ENCODE assay signal across 9 cellular contexts in genomic region chr7:148286150-148286549, GRCh38.
A peak's percentile ranks its signal among the peaks of the same experiment; 100 is the strongest.
DNase-seq lines count a peak whose midpoint lies in the region; ATAC-seq and TF ChIP-seq lines count a peak whose summit lies in the region.
"Had no signal": no experiment of that assay in that cellular context is flagged by ENCODE, and none has a peak within 500 bp of the region (broad histone marks: within the 10 kb centered on the region; RNA-seq: fewer than 3 reads in every experiment).

No MANE protein-coding gene starts in this region.

- H3K9me3 ChIP-seq in cardiac muscle cell (ENCODE audit: low read depth) (no peaks in the 10 kb centered on the region), OCI-LY3 (ENCODE audit: insufficient read depth, low read length) (peaks cover 4% of the 10 kb centered on the region; the same call in 1 of the 2 replicates), upper lobe of right lung (no peaks in the 10 kb centered on the region)
- H3K9me3 ChIP-seq in CD8-positive, alpha-beta T cell (ENCODE audit: low read length) = no peaks in the 10 kb centered on the region

- H3K79me2 ChIP-seq in OCI-LY3 (ENCODE audit: low read length) = no peaks in the 10 kb centered on the region

- no peak overlapping the region for H2AFZ ChIP-seq in OCI-LY3 (ENCODE audit: low read depth, low read length)

- peak; percentile 38 for TF ChIP-seq CTCF in cardiac muscle cell (IDR thresholded peaks at IDR 0.05; ENCODE audit: low read depth, low read length)
- peak; percentile 67 for TF ChIP-seq CTCF in OCI-LY3 (IDR thresholded peaks at IDR 0.05; ENCODE audit: low read depth, low read length)
- TF ChIP-seq CTCF in fibroblast of the aortic adventitia (IDR thresholded peaks at IDR 0.05; ENCODE audit: insufficient read depth, low read length) = peak; percentile 13
- peak; percentile 36 for TF ChIP-seq CTCF in upper lobe of right lung (IDR thresholded peaks at IDR 0.05)
- no peak for TF ChIP-seq CTCF in CD8-positive, alpha-beta T cell (IDR thresholded peaks at IDR 0.05)

- no peak overlapping the region for H3K9ac ChIP-seq in OCI-LY3 (ENCODE audit: low read length)

- ATAC-seq in Right ventricle myocardium superior (ENCODE audit: poor library complexity) = no peak
- no peak for ATAC-seq in upper lobe of right lung
- ATAC-seq in CD8-positive, alpha-beta T cell = no peak

- no peaks in the 10 kb centered on the region for H3K36me3 Mint-ChIP-seq in CD8-positive, alpha-beta T cell
- no peaks in the 10 kb centered on the region for H3K36me3 Mint-ChIP-seq in activated naive CD8-positive, alpha-beta T cell treated with anti-CD3 and anti-CD28 coated beads for 36 hours

- no peak overlapping the region for H3K4me3 Mint-ChIP-seq in CD8-positive, alpha-beta T cell
- no peak overlapping the region for H3K4me3 Mint-ChIP-seq in activated naive CD8-positive, alpha-beta T cell treated with anti-CD3 and anti-CD28 coated beads for 36 hours

- DNase-seq in cardiac muscle cell (ENCODE audit: low read depth in 1 of 2, low spot score in 1 of 2) (peak; percentile 10 to 52), Right ventricle myocardium superior (no peak), fibroblast of the aortic adventitia (ENCODE audit: low read depth) (no peak), upper lobe of right lung (no peak), cerebellar cortex (ENCODE audit: low spot score) (no peak)
- no peak for DNase-seq in CD8-positive, alpha-beta T cell
- DNase-seq in activated naive CD8-positive, alpha-beta T cell treated with anti-CD3 and anti-CD28 coated beads for 36 hours = no peak
- DNase-seq: activated effector memory CD4-positive, alpha-beta T cell treated with anti-CD3 and anti-CD28 coated beads, Interleukin-2, amount 50 U/mL, for 16 hours had no signal

- H3K27me3 Mint-ChIP-seq in CD8-positive, alpha-beta T cell (ENCODE audit: low read depth) = peaks cover 11% of the 10 kb centered on the region
- peaks cover 7% of the 10 kb centered on the region for H3K27me3 Mint-ChIP-seq in activated naive CD8-positive, alpha-beta T cell treated with anti-CD3 and anti-CD28 coated beads for 36 hours

- H3K4me1 Mint-ChIP-seq in CD8-positive, alpha-beta T cell (ENCODE audit: low read depth) = no peaks in the 10 kb centered on the region
- H3K4me1 Mint-ChIP-seq in activated naive CD8-positive, alpha-beta T cell treated with anti-CD3 and anti-CD28 coated beads for 36 hours = no peaks in the 10 kb centered on the region

- intact Hi-C loops in Right ventricle myocardium superior (cut with DNase I) = no loop called here
- intact Hi-C loops in upper lobe of right lung (cut with DNase I) = no loop called here
- intact Hi-C loops in CD8-positive, alpha-beta T cell (cut with DNase I, micrococcal nuclease) = no loop called here

- CTCF ChIA-PET in CD8-positive, alpha-beta T cell (lab: Charles Lee) = no interaction called here

- H3K4me2 ChIP-seq in OCI-LY3 (ENCODE audit: low read length) = no peak overlapping the region

- peaks cover 7% of the 10 kb centered on the region for H3K9me3 Mint-ChIP-seq in CD8-positive, alpha-beta T cell
- peaks cover 2% of the 10 kb centered on the region for H3K9me3 Mint-ChIP-seq in activated naive CD8-positive, alpha-beta T cell treated with anti-CD3 and anti-CD28 coated beads for 36 hours

- no peaks in the 10 kb centered on the region for H4K20me1 ChIP-seq in OCI-LY3 (ENCODE audit: insufficient read depth, low read length)

- H3K27me3 ChIP-seq in cardiac muscle cell (no peaks in the 10 kb centered on the region), OCI-LY3 (ENCODE audit: low read depth, low read length) (peaks cover 22% of the 10 kb centered on the region; the same call in 1 of the 2 replicates), upper lobe of right lung (peaks cover 5% of the 10 kb centered on the region)
- no peaks in the 10 kb centered on the region for H3K27me3 ChIP-seq in CD8-positive, alpha-beta T cell (ENCODE audit: insufficient read depth, low read length)

- POLR2A ChIA-PET in CD8-positive, alpha-beta T cell (lab: Charles Lee) = no interaction called here

- H3K4me3 ChIP-seq in cardiac muscle cell (no peak overlapping the region), OCI-LY3 (ENCODE audit: low read length) (no peak overlapping the region), fibroblast of the aortic adventitia (ENCODE audit: low read depth, low read length) (no peak overlapping the region), upper lobe of right lung (no peak overlapping the region)
- no peak overlapping the region for H3K4me3 ChIP-seq in CD8-positive, alpha-beta T cell (ENCODE audit: low read depth, low read length)

- no peaks in the 10 kb centered on the region for H3K36me3 ChIP-seq in cardiac muscle cell
- H3K36me3 ChIP-seq in OCI-LY3 (replicated peaks; ENCODE audit: low read depth, low read length) = no peaks in the 10 kb centered on the region
- no peaks in the 10 kb centered on the region for H3K36me3 ChIP-seq in upper lobe of right lung
- no peaks in the 10 kb centered on the region for H3K36me3 ChIP-seq in CD8-positive, alpha-beta T cell (ENCODE audit: insufficient read depth, low read length)

- H3K4me1 ChIP-seq in cardiac muscle cell (ENCODE audit: low read depth) (no peaks in the 10 kb centered on the region), OCI-LY3 (ENCODE audit: low read length) (peaks cover 22% of the 10 kb centered on the region), upper lobe of right lung (no peaks in the 10 kb centered on the region)
- no peaks in the 10 kb centered on the region for H3K4me1 ChIP-seq in CD8-positive, alpha-beta T cell (ENCODE audit: insufficient read depth, low read length)

- no peak overlapping the region for H3K27ac Mint-ChIP-seq in CD8-positive, alpha-beta T cell
- H3K27ac Mint-ChIP-seq in activated naive CD8-positive, alpha-beta T cell treated with anti-CD3 and anti-CD28 coated beads for 36 hours = no peak overlapping the region

- H3K27ac ChIP-seq in cardiac muscle cell (no peak overlapping the region), OCI-LY3 (ENCODE audit: low read length) (no peak overlapping the region), upper lobe of right lung (no peak overlapping the region)
- H3K27ac ChIP-seq in CD8-positive, alpha-beta T cell (ENCODE audit: low read depth, low read length) = no peak overlapping the region

Comparison
In these comparisons a context has a peak if more than half of its experiments do, and no peak if none do; other contexts are left out.
1. DNase-seq: peak in cardiac muscle cell (2 of 2); none in Right ventricle myocardium superior (single experiment), fibroblast of the aortic adventitia (single experiment), upper lobe of right lung (single experiment), CD8-positive, alpha-beta T cell (0 of 7), cerebellar cortex (single experiment) and activated naive CD8-positive, alpha-beta T cell treated with anti-CD3 and anti-CD28 coated beads for 36 hours (single experiment).